7 cellular contexts compared by ENCODE assay signal in genomic region chr11:118921929-118922744, GRCh38. TPM values are rescaled to one million over a fixed set of nuclear protein-coding genes. Genes with fewer than 3 reads are reported as not detected.
DNase-seq lines count a peak whose midpoint lies in the region; ATAC-seq and TF ChIP-seq lines count a peak whose summit lies in the region.

No MANE protein-coding gene starts in this region.

- ATAC-seq in WTC11 = peak; percentile 23
- ATAC-seq in HG02884 (IDR thresholded peaks at IDR 0.05; ENCODE audit: unreplicated experiment) = no peak

- no peak overlapping the region for H3K27ac Mint-ChIP-seq in WTC11
- H3K27ac Mint-ChIP-seq in progenitor cell of endocrine pancreas = no peak overlapping the region

- H2BK5ac ChIP-seq in neuronal stem cell (ENCODE audit: low read length) = peak overlapping the region; percentile 94

- DNase-seq in WTC11 (ENCODE audit: low spot score) (peak; percentile 76), foreskin fibroblast (peak; percentile 80 to 90), neuronal stem cell (ENCODE audit: low spot score) (no peak), progenitor cell of endocrine pancreas (ENCODE audit: low spot score, unreplicated experiment) (no peak), globus pallidus (ENCODE audit: low spot score) (no peak)

- CTCF ChIA-PET in HEK293 (lab: Yijun Ruan, JAX) = interaction anchor here (1.3 kb wide), 1 partner anchor 232 kb away, joined by 4 read pairs; no protein-coding TSS in a partner anchor
- CTCF ChIA-PET in WTC11 (lab: Charles Lee) = interaction anchor here (0.6 to 1.4 kb wide), 4 partner anchors 27 to 233 kb away, joined by 3 read pairs; partner anchors contain the start of gene DDX6

- H4K8ac ChIP-seq in neuronal stem cell (ENCODE audit: low read depth, low read length) = no peak overlapping the region

- H2BK12ac ChIP-seq in neuronal stem cell (ENCODE audit: low read length) = peak overlapping the region; percentile 100

- H3K4me1 Mint-ChIP-seq in WTC11 = peaks cover 74% of the 10 kb centered on the region
- peaks cover 63% of the 10 kb centered on the region for H3K4me1 Mint-ChIP-seq in progenitor cell of endocrine pancreas (ENCODE audit: low read depth)

- peak overlapping the region; percentile 91 for H3K14ac ChIP-seq in neuronal stem cell (ENCODE audit: low read length)

- no peaks in the 10 kb centered on the region for H3K36me3 ChIP-seq in HEK293 (ENCODE audit: control insufficient read depth in 2 of 2, insufficient read depth in 1 of 2, low read length in 2 of 2)
- H3K36me3 ChIP-seq in neuronal stem cell (replicated peaks in 1 of 2; ENCODE audit: control insufficient read depth in 2 of 2, insufficient read depth in 2 of 2, low read length in 2 of 2) = no peaks in the 10 kb centered on the region

- peak overlapping the region; percentile 82 for H3K9ac ChIP-seq in neuronal stem cell (ENCODE audit: low read depth, low read length, poor library complexity)

- no peaks in the 10 kb centered on the region for H3K9me3 Mint-ChIP-seq in WTC11
- H3K9me3 Mint-ChIP-seq in progenitor cell of endocrine pancreas (ENCODE audit: low read depth) = no peaks in the 10 kb centered on the region

- H3K4me1 ChIP-seq in HEK293 (ENCODE audit: control insufficient read depth, insufficient read depth, low read length) (peaks cover 18% of the 10 kb centered on the region), neuronal stem cell (ENCODE audit: control insufficient read depth in 2 of 2, insufficient read depth in 1 of 2, low read depth in 1 of 2, low read length in 2 of 2) (peaks cover 68 to 81% of the 10 kb centered on the region in 2 donors)

- H2BK120ac ChIP-seq in neuronal stem cell (ENCODE audit: low read depth, low read length) = peak overlapping the region; percentile 98

- H3K36me3 Mint-ChIP-seq in WTC11 = no peaks in the 10 kb centered on the region
- H3K36me3 Mint-ChIP-seq in progenitor cell of endocrine pancreas (ENCODE audit: insufficient read depth) = no peaks in the 10 kb centered on the region

- peak overlapping the region; percentile 90 for H2AK5ac ChIP-seq in neuronal stem cell (ENCODE audit: low read depth, low read length)

- TF ChIP-seq CTCF in HEK293 (tag by site-specific recombination; IDR thresholded peaks at IDR 0.05) (no peak), WTC11 (IDR thresholded peaks at IDR 0.05) (no peak), foreskin fibroblast (IDR thresholded peaks at IDR 0.05; ENCODE audit: low read depth, low read length) (no peak), progenitor cell of endocrine pancreas (IDR thresholded peaks at IDR 0.05; ENCODE audit: unreplicated experiment) (no peak)

- H3K18ac ChIP-seq in neuronal stem cell (ENCODE audit: low read length) = peak overlapping the region; percentile 98

- H4K91ac ChIP-seq in neuronal stem cell (ENCODE audit: low read depth, low read length, poor library complexity) = peak overlapping the region; percentile 85

- H3K4me2 ChIP-seq in neuronal stem cell (ENCODE audit: insufficient read depth, low read length, poor library complexity, severe bottlenecking) = peak overlapping the region; percentile 56

- H3K79me1 ChIP-seq in neuronal stem cell (ENCODE audit: low read depth, low read length) = peaks cover 28% of the 10 kb centered on the region

- H3K4me3 Mint-ChIP-seq in WTC11 (peak overlapping the region; percentile 59), progenitor cell of endocrine pancreas (ENCODE audit: low read depth) (no peak overlapping the region)

- H3K4me3 ChIP-seq in HEK293 (ENCODE audit: low read depth, low read length) (no peak overlapping the region), foreskin fibroblast (ENCODE audit: low read depth in 1 of 2, low read length in 2 of 2) (peak overlapping the region; percentile 97 to 99), neuronal stem cell (ENCODE audit: low read length in 2 of 2) (peak overlapping the region in 1 of 2 donors; percentile 45)

- H3K27ac ChIP-seq in HEK293 (ENCODE audit: extremely low read depth, low read depth, low read length) (peak overlapping the region; percentile 40; the same call in 1 of the 2 replicates), neuronal stem cell (replicated peaks; ENCODE audit: low read length) (peak overlapping the region; percentile 90)

- H3K27me3 Mint-ChIP-seq in WTC11 (ENCODE audit: low read depth) (peaks cover 10% of the 10 kb centered on the region), progenitor cell of endocrine pancreas (no peaks in the 10 kb centered on the region)

- H2BK15ac ChIP-seq in neuronal stem cell (ENCODE audit: low read length) = peak overlapping the region; percentile 86

- H3K27me3 ChIP-seq in neuronal stem cell (ENCODE audit: control insufficient read depth in 3 of 3, insufficient read depth in 3 of 3, low read depth in 1 of 3, low read length in 3 of 3) = no peaks in the 10 kb centered on the region

- no peak overlapping the region for H2AFZ ChIP-seq in neuronal stem cell (ENCODE audit: low read length)

- WGBS in neuronal stem cell (ENCODE audit: extremely low coverage in 2 of 2, insufficient read length in 2 of 2, insufficient replicate concordance in 1 of 2), 2 donors = no CpG with 5 or more reads among the region's 20 CpGs

- POLR2A ChIA-PET in HEK293 (lab: Yijun Ruan, JAX) = interaction anchor here (0.6 kb wide), 1 partner anchor 204 kb away, joined by 5 read pairs; no protein-coding TSS in a partner anchor
- POLR2A ChIA-PET in WTC11 (lab: Charles Lee) = interaction anchor here (1.0 kb wide), 1 partner anchor 232 kb away, joined by 3 read pairs; no protein-coding TSS in a partner anchor

- H3K9me3 ChIP-seq in HEK293 (ENCODE audit: control insufficient read depth, insufficient read depth, low read depth, low read length) = no peaks in the 10 kb centered on the region
- no peaks in the 10 kb centered on the region for H3K9me3 ChIP-seq in neuronal stem cell (replicated peaks in 1 of 2; ENCODE audit: control insufficient read depth in 2 of 2, insufficient read depth in 1 of 2, low read depth in 1 of 2, low read length in 2 of 2)

- peak overlapping the region; percentile 93 for H3K4ac ChIP-seq in neuronal stem cell (ENCODE audit: low read length)

- H3K23ac ChIP-seq in neuronal stem cell (ENCODE audit: low read depth, low read length, poor library complexity) = peak overlapping the region; percentile 75

TF ChIP-seq in HEK293, 187 proteins besides CTCF, POLR2A, EP300 and RAD21 (continues in another document):
- peak; percentile 71 for TF ChIP-seq HIC1 (tag by site-specific recombination; IDR thresholded peaks at IDR 0.05)
- no peak for TF ChIP-seq ZNF571 (tag by site-specific recombination; IDR thresholded peaks at IDR 0.05)
- no peak for TF ChIP-seq ZXDB (tag by site-specific recombination; IDR thresholded peaks at IDR 0.05)
- no peak for TF ChIP-seq ZBTB7A (tag by site-specific recombination; IDR thresholded peaks at IDR 0.05; ENCODE audit: low read depth)
- no peak for TF ChIP-seq ZNF416 (tag by site-specific recombination; IDR thresholded peaks at IDR 0.05)

TF ChIP-seq in WTC11, 78 proteins besides CTCF, POLR2A, EP300 and RAD21 (continues in another document):
- TF ChIP-seq ZNF281 (CRISPR knock-in tag; IDR thresholded peaks at IDR 0.05) (peak; percentile 94), SP1 (CRISPR knock-in tag; conservative IDR thresholded peaks at IDR 0.05) (0 out of 2 replicates have a peak, but pooled peaks have one; percentile 26), PREB (CRISPR knock-in tag; IDR thresholded peaks at IDR 0.05; ENCODE audit: borderline replicate concordance) (no peak)

RNA-seq across cellular contexts. Expression of gene BCL9L, which starts 3.6 kb away (rescaled TPM):
- total RNA-seq in WTC11 (2021) (62.1 to 65.3 TPM (median 64.7 TPM) in 3 replicates), progenitor cell of endocrine pancreas (26.4 and 30.3 TPM in 2 replicates)
- 32.8 TPM for polyA plus RNA-seq in neuronal stem cell (2013, experiment 1 of 2)
- 34.6 TPM for polyA plus RNA-seq in neuronal stem cell (2013, experiment 2 of 2)

RNA-seq across cellular contexts. Expression of gene UPK2, which starts 34.0 kb away (rescaled TPM):
- total RNA-seq in WTC11 (2021) = not detected in 3 replicates
- 0.50 TPM for polyA plus RNA-seq in neuronal stem cell (2013, experiment 1 of 2)
- polyA plus RNA-seq in neuronal stem cell (2013, experiment 2 of 2) = 0.47 TPM
- 0.41 TPM in 1 of 2 replicates, not detected in the other for total RNA-seq in progenitor cell of endocrine pancreas

RNA-seq across cellular contexts. Expression of gene CXCR5, which starts 38.4 kb away (rescaled TPM):
- total RNA-seq in WTC11 (2021) = 0.07 TPM in 1 of 3 replicates, not detected in the others
- polyA plus RNA-seq in neuronal stem cell (2013, experiment 1 of 2) = not detected
- not detected for polyA plus RNA-seq in neuronal stem cell (2013, experiment 2 of 2)
- total RNA-seq in progenitor cell of endocrine pancreas = not detected in 2 replicates

RNA-seq across cellular contexts. Expression of gene FOXR1, which starts 49.4 kb away (rescaled TPM):
- total RNA-seq in WTC11 (2021) (not detected in 3 replicates), progenitor cell of endocrine pancreas (not detected in 2 replicates)
- polyA plus RNA-seq in neuronal stem cell (2013, experiment 1 of 2) = not detected
- polyA plus RNA-seq in neuronal stem cell (2013, experiment 2 of 2) = 0.06 TPM

Comparison
In these comparisons a context has a peak if more than half of its experiments do, and no peak if none do; other contexts are left out.
1. DNase-seq: peak in WTC11 (single experiment) and foreskin fibroblast (2 of 2); none in neuronal stem cell (single experiment), progenitor cell of endocrine pancreas (single experiment) and globus pallidus (single experiment).